ENCODE assay signal across 8 cellular contexts in the genomic region with DNA sequence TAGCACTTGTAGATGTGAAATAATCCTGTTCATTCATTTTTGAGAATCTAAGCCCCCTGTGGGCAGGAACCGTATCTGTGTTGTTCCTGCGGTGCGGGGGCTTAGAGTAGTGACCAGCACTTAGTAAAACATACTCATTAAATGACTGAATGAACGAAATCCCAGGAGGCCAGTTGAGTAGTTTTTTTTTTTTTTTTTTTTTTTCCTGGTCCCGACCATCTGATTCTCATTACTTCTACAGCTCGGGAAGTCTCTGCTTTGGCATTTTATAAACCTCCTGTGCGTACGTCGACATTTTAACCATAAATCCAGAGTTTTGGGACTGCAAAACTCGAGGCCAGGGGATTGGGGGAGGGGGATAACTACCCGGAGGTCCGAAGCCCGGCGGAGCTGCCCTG. TPM values are rescaled to one million over a fixed set of nuclear protein-coding genes. Genes with fewer than 3 reads are reported as not detected.
DNase-seq lines count a peak whose midpoint lies in the region; ATAC-seq and TF ChIP-seq lines count a peak whose summit lies in the region.

No MANE protein-coding gene starts in this region.

- H3K27ac ChIP-seq in KMS-11 (peak overlapping the region; percentile 80), colonic mucosa (peak overlapping the region; percentile 84)

- peaks cover 11% of the 10 kb centered on the region for H3K4me1 ChIP-seq in KMS-11 (ENCODE audit: low read depth, poor library complexity, severe bottlenecking)
- H3K4me1 ChIP-seq in colonic mucosa = no peaks in the 10 kb centered on the region
- peaks cover 30% of the 10 kb centered on the region for H3K4me1 ChIP-seq in mucosa of stomach (ENCODE audit: control insufficient read depth, insufficient read depth, low read length)

- TF ChIP-seq CTCF in AG04449 (IDR thresholded peaks at IDR 0.05; ENCODE audit: insufficient read depth, low read length, missing control alignments) (no peak), KMS-11 (conservative IDR thresholded peaks at IDR 0.05; ENCODE audit: low read depth, low read length) (no peak), colonic mucosa (IDR thresholded peaks at IDR 0.05) (no peak)

- H3K9me3 ChIP-seq in colonic mucosa (no peaks in the 10 kb centered on the region), mucosa of stomach (ENCODE audit: control insufficient read depth, low read length) (no peaks in the 10 kb centered on the region)

- intact Hi-C loops in colonic mucosa (cut with DNase I) = no loop called here

- DNase-seq in AG04449 (ENCODE audit: low read depth, low spot score) = no peak
- DNase-seq in colonic mucosa = no peak
- no peak for DNase-seq in ureter (ENCODE audit: low spot score)
- DNase-seq in SIG-M5 (lab: John Stamatoyannopoulos, UW) = no peak

- H3K4me2 ChIP-seq in KMS-11 = peak overlapping the region; percentile 63

- H2AFZ ChIP-seq in KMS-11 (ENCODE audit: low read depth) = peak overlapping the region; percentile 95

- H4K20me1 ChIP-seq in KMS-11 (ENCODE audit: insufficient read depth) = no peaks in the 10 kb centered on the region

- CTCF ChIA-PET in AG04449 (lab: Yijun Ruan, JAX) = interaction anchor here (0.9 to 4.8 kb wide), 6 partner anchors 25 to 204 kb away, joined by 3 to 28 read pairs (median 4); no protein-coding TSS in a partner anchor

- no peaks in the 10 kb centered on the region for H3K27me3 ChIP-seq in KMS-11 (ENCODE audit: insufficient read depth, low read depth)
- no peaks in the 10 kb centered on the region for H3K27me3 ChIP-seq in colonic mucosa
- H3K27me3 ChIP-seq in mucosa of stomach (ENCODE audit: control insufficient read depth, insufficient read depth, low read length) = peaks cover 6% of the 10 kb centered on the region

- POLR2A ChIA-PET in AG04449 (lab: Yijun Ruan, JAX) = interaction anchor here (0.6 to 1.9 kb wide), 7 partner anchors 14 to 1220 kb away, joined by 3 to 22 read pairs (median 5); a partner anchor contains a TSS

- H3K9ac ChIP-seq in KMS-11 (peak overlapping the region; percentile 96), colonic mucosa (ENCODE audit: low read depth in 2 of 2, low read length in 2 of 2) (peak overlapping the region; percentile 70 to 73), mucosa of stomach (ENCODE audit: low read length) (peak overlapping the region; percentile 83)

- no peaks in the 10 kb centered on the region for H3K79me2 ChIP-seq in KMS-11 (ENCODE audit: insufficient read depth, low read depth)

- H3K4me3 ChIP-seq in AG04449 (ENCODE audit: low read depth, low read length) (peak overlapping the region; percentile 61), KMS-11 (IDR thresholded peaks at IDR 0.05; ENCODE audit: insufficient read depth, low read depth, low read length) (no peak overlapping the region), colonic mucosa (peak overlapping the region; percentile 59), mucosa of stomach (ENCODE audit: low read length) (peak overlapping the region; percentile 56)

- no peak for TF ChIP-seq POLR2A in GM18505 (IDR thresholded peaks at IDR 0.05; ENCODE audit: borderline replicate concordance, extremely low read depth, insufficient read depth, insufficient read length)

- ATAC-seq in HG02610 (IDR thresholded peaks at IDR 0.05; ENCODE audit: unreplicated experiment) = no peak
- ATAC-seq in GM18505 (IDR thresholded peaks at IDR 0.05; ENCODE audit: unreplicated experiment) = no peak

- H3K36me3 ChIP-seq in KMS-11 (ENCODE audit: insufficient read depth) (no peaks in the 10 kb centered on the region), colonic mucosa (no peaks in the 10 kb centered on the region), mucosa of stomach (ENCODE audit: control insufficient read depth, insufficient read depth, low read length) (no peaks in the 10 kb centered on the region)

RNA-seq across cellular contexts. Expression of a gene that starts 31.5 kb away (rescaled TPM):
- total RNA-seq in colonic mucosa (10 to 100 TPM in 1 of 2 donors, 1 to 10 TPM in 1; 8.4 to 21.5 TPM), ureter (16.7 TPM)
